ENCODE assay signal across 8 cellular contexts in the genomic region with DNA sequence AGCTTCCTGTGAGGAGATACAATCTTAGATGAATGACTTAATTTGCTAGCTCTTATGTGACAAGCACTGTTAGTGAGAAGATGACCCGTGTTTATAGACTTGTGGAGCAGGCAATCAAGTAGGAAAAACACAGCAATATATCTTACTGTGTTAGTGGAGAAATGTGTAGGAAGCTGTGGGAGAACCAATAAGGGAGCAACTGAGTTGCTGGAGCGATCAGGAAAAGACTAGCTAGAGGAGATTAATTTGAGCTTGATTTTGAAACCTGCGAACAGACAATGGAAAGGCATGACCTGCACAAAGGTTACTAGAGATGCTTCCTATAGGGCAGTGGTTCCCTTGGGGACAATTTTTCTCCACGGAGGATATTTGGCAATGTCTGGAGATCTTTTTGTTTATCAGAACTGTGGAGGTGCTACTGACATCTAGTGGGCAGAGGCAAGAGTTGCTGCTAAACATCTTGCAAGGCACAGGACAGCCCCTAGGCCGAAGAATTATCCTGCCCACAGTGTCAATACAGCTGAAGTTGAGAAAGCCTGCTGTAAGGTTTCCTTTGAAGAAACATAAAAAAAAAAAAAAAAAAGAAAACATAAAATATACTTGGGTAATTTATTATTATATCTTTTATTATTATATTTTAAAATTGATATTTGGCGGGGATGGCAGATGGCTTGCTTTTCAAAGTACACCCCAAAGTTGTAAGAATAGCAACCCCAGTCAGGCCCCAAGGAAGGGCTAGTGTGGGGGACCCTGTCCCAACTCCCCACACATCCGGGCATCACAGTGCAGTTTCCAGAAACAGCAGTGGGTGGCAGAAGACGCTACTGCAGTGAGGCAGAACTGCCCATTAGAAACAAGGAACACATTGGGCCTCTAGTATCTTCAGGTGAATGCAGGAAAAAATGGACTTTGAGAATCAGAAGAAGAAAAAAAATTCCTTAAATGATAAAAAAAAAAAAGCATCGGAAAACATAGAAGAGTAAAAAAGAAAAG.
A peak's percentile ranks its signal among the peaks of the same experiment; 100 is the strongest.
DNase-seq lines count a peak whose midpoint lies in the region; ATAC-seq and TF ChIP-seq lines count a peak whose summit lies in the region.

No MANE protein-coding gene starts in this region.

- no peak overlapping the region for H3K27ac Mint-ChIP-seq in nephron

- H3K9me3 Mint-ChIP-seq in nephron, result peaks cover 5% of the 10 kb centered on the region

- no peaks in the 10 kb centered on the region for H3K27me3 Mint-ChIP-seq in nephron (ENCODE audit: low read depth)

- H3K4me3 Mint-ChIP-seq in nephron, result peak overlapping the region; percentile 3 to 36 (median 33)

- no peaks in the 10 kb centered on the region for H3K4me1 Mint-ChIP-seq in nephron

- DNase-seq in NCI-H748 (lab: John Stamatoyannopoulos, UW; ENCODE audit: unreplicated experiment) (peak; percentile 21), NCI-H748 treated with DMSO at 0.1 percent for 48 hours (lab: John Stamatoyannopoulos, UW) (no peak), NCI-H82 (lab: John Stamatoyannopoulos, UW) (peak; percentile 81), dermis blood vessel endothelial cell (peak; percentile 57), midbrain (lab: John Stamatoyannopoulos, UW) (no peak)

- TF ChIP-seq CTCF in nephron (IDR thresholded peaks at IDR 0.05; ENCODE audit: unreplicated experiment in 3 of 3), result peak; percentile 81 to 89 (median 85)

- ATAC-seq in GM19351 (IDR thresholded peaks at IDR 0.05; ENCODE audit: unreplicated experiment), result peak; percentile 89
- peak; percentile 96 for ATAC-seq in HG03135 (IDR thresholded peaks at IDR 0.05; ENCODE audit: unreplicated experiment)

- no peaks in the 10 kb centered on the region for H3K36me3 Mint-ChIP-seq in nephron (ENCODE audit: low read depth)

Comparison
In these comparisons a context has a peak if more than half of its experiments do, and no peak if none do; other contexts are left out.
1. DNase-seq: peak in NCI-H748 (single experiment), NCI-H82 (single experiment) and dermis blood vessel endothelial cell (single experiment); none in NCI-H748 treated with DMSO at 0.1 percent for 48 hours (single experiment) and midbrain (single experiment).